18 cellular contexts compared by ENCODE assay signal in the genomic region with DNA sequence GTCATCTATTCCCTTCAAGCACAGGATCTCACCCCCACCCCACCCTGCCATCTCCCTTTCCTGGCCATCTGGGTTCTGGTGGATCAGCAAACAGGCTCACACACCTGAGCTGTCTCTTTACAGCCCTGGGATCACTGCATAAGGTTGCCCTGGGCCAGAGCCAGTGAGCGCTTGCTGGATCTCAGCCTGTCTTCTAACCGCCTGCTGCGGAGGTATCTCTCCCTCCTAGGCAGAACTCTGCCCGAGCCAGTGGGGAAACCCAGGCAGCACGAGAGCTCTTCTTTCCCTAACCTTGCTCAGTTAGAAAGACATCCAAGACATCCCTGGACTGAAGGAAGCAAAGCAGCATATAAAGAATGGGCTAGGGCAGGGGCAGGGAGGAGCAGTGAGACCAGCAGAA. TPM values are rescaled to one million over a fixed set of nuclear protein-coding genes. Genes with fewer than 3 reads are reported as not detected.
A peak's percentile ranks its signal among the peaks of the same experiment; 100 is the strongest.
DNase-seq lines count a peak whose midpoint lies in the region; ATAC-seq and TF ChIP-seq lines count a peak whose summit lies in the region.
"Had no signal": no experiment of that assay in that cellular context is flagged by ENCODE, and none has a peak within 500 bp of the region (broad histone marks: within the 10 kb centered on the region; RNA-seq: fewer than 3 reads in every experiment).

No MANE protein-coding gene starts in this region.

- H3K27ac ChIP-seq in GM23338 (ENCODE audit: low read depth), result peak overlapping the region; percentile 66; the same call in 1 of the 2 replicates
- H3K27ac ChIP-seq in PC-3 (ENCODE audit: low read length), result peak overlapping the region; percentile 32
- H3K27ac ChIP-seq in epithelial cell of prostate, result peak overlapping the region; percentile 7
- H3K27ac ChIP-seq in OCI-LY7 (ENCODE audit: low read depth, low read length, poor library complexity, severe bottlenecking), result no peak overlapping the region
- H3K27ac ChIP-seq: KMS-11, PC-9 had no signal

- no peak for ATAC-seq in GM23338
- no peak for ATAC-seq in PC-3
- ATAC-seq in HG03280 (IDR thresholded peaks at IDR 0.05; ENCODE audit: unreplicated experiment), result no peak
- ATAC-seq in HG03175 (IDR thresholded peaks at IDR 0.05; ENCODE audit: unreplicated experiment), result no peak

- H3K4me2 ChIP-seq in GM23338, result no peak overlapping the region
- H3K4me2 ChIP-seq in PC-3 (ENCODE audit: low read length), result peak overlapping the region; percentile 31; the same call in 1 of the 2 replicates
- no peak overlapping the region for H3K4me2 ChIP-seq in OCI-LY7 (ENCODE audit: low read length)
- H3K4me2 ChIP-seq: KMS-11, PC-9 had no signal

- no peak overlapping the region for H3K9ac ChIP-seq in PC-3 (ENCODE audit: low read length)
- H3K9ac ChIP-seq: KMS-11 had no signal

- no peak overlapping the region for H3K4me3 ChIP-seq in GM23338
- H3K4me3 ChIP-seq in PC-3 (ENCODE audit: low read length), result no peak overlapping the region
- no peak overlapping the region for H3K4me3 ChIP-seq in OCI-LY7 (ENCODE audit: low read depth, low read length, poor library complexity, severe bottlenecking)
- H3K4me3 ChIP-seq: PC-9 had no signal

- no peak overlapping the region for H3K27ac Mint-ChIP-seq in GM23338

- H3K9me3 ChIP-seq in PC-3 (ENCODE audit: low read length) (no peaks in the 10 kb centered on the region), OCI-LY7 (ENCODE audit: low read length) (no peaks in the 10 kb centered on the region)
- H3K9me3 ChIP-seq: BE2C had no signal

- H4K20me1 ChIP-seq in GM23338 (replicated peaks; ENCODE audit: insufficient read depth) (peaks cover 10% of the 10 kb centered on the region), PC-3 (ENCODE audit: low read length) (peaks cover 44% of the 10 kb centered on the region), OCI-LY7 (ENCODE audit: insufficient read depth, low read length) (no peaks in the 10 kb centered on the region)

- POLR2A ChIA-PET in PC-3 (lab: Charles Lee; ENCODE audit: unreplicated experiment), result no interaction called here
- POLR2A ChIA-PET in OCI-LY7 (lab: Charles Lee), result interaction anchor here (0.6 to 1.4 kb wide), 2 partner anchors 21 to 147 kb away, joined by 3 to 12 read pairs; a partner anchor contains a TSS

- H3K9me3 Mint-ChIP-seq in GM23338, result no peaks in the 10 kb centered on the region
- H3K9me3 Mint-ChIP-seq: H9 had no signal

- H3K4me1 Mint-ChIP-seq in GM23338, result peaks cover 42% of the 10 kb centered on the region

- H3K27me3 Mint-ChIP-seq in GM23338 (ENCODE audit: insufficient read depth, low read depth, poor library complexity), result peaks cover 24% of the 10 kb centered on the region

- CTCF ChIA-PET in PC-3 (lab: Charles Lee), result no interaction called here
- CTCF ChIA-PET in OCI-LY7 (lab: Charles Lee; ENCODE audit: unreplicated experiment), result interaction anchor here (0.6 kb wide), 1 partner anchor 316 kb away, joined by 3 read pairs; no protein-coding TSS in a partner anchor

- no peak overlapping the region for H2AFZ ChIP-seq in GM23338
- H2AFZ ChIP-seq in PC-3 (ENCODE audit: low read length), result no peak overlapping the region
- H2AFZ ChIP-seq in OCI-LY7 (ENCODE audit: low read length), result no peak overlapping the region
- H2AFZ ChIP-seq: PC-9 had no signal

- H3K4me1 ChIP-seq in GM23338 (ENCODE audit: insufficient read depth) (peaks cover 23% of the 10 kb centered on the region), PC-3 (ENCODE audit: insufficient read depth, low read length) (peaks cover 37% of the 10 kb centered on the region), OCI-LY7 (ENCODE audit: insufficient read depth, low read length, poor library complexity, severe bottlenecking) (no peaks in the 10 kb centered on the region)
- H3K4me1 ChIP-seq: BE2C had no signal

- H3F3A ChIP-seq in GM23338 (replicated peaks; ENCODE audit: low read depth) (peaks cover 70% of the 10 kb centered on the region), PC-3 (ENCODE audit: low read length, unreplicated experiment) (peaks cover 7% of the 10 kb centered on the region)

- peaks cover 47% of the 10 kb centered on the region for H3K79me2 ChIP-seq in GM23338 (replicated peaks; ENCODE audit: insufficient read depth)
- peaks cover 47% of the 10 kb centered on the region for H3K79me2 ChIP-seq in PC-3 (ENCODE audit: low read length)
- H3K79me2 ChIP-seq in OCI-LY7 (ENCODE audit: insufficient read depth, low read depth, low read length), result no peaks in the 10 kb centered on the region

- DNase-seq in GM23338 (ENCODE audit: low spot score) (no peak), PC-3 (no peak), epithelial cell of prostate (ENCODE audit: low read depth, low spot score) (no peak), posterior vena cava (ENCODE audit: low spot score) (peak; percentile 61), OCI-LY7 (ENCODE audit: low spot score) (no peak)
- DNase-seq: BE2C, DMS53, H9, IMR-90, MV-4-11, NCI-H1105 treated with DMSO at 0.1 percent for 48 hours, NCI-H2029 treated with DMSO at 0.1 percent for 48 hours, NCI-H446, NCI-H526, PC-9 had no signal

- no peaks in the 10 kb centered on the region for H3K27me3 ChIP-seq in GM23338 (ENCODE audit: insufficient read depth)
- no peaks in the 10 kb centered on the region for H3K27me3 ChIP-seq in PC-3 (ENCODE audit: low read length)

- peaks cover 87% of the 10 kb centered on the region for H3K36me3 Mint-ChIP-seq in GM23338 (ENCODE audit: low read depth)

- H3K9me2 ChIP-seq in GM23338 (ENCODE audit: insufficient read depth), result no peaks in the 10 kb centered on the region
- no peaks in the 10 kb centered on the region for H3K9me2 ChIP-seq in PC-3 (replicated peaks; ENCODE audit: low read length)
- no peaks in the 10 kb centered on the region for H3K9me2 ChIP-seq in OCI-LY7 (ENCODE audit: insufficient read depth, low read length)

- H3K36me3 ChIP-seq in GM23338 (ENCODE audit: insufficient read depth) (peaks cover 61% of the 10 kb centered on the region), PC-3 (ENCODE audit: low read depth, low read length) (peaks cover 67% of the 10 kb centered on the region), OCI-LY7 (ENCODE audit: insufficient read depth, low read length) (peaks cover 20% of the 10 kb centered on the region)

- TF ChIP-seq CTCF in GM23338 (conservative IDR thresholded peaks at IDR 0.05; ENCODE audit: low read depth in 2 of 2) (no peak), PC-3 (conservative IDR thresholded peaks at IDR 0.05; ENCODE audit: low read depth, low read length) (no peak), OCI-LY7 (conservative IDR thresholded peaks at IDR 0.05; ENCODE audit: low read length) (no peak)

- intact Hi-C loops in PC-3 (cut with micrococcal nuclease), result no loop called here
- intact Hi-C loops in posterior vena cava (cut with DNase I), result loop anchor here (5.0 to 10.0 kb wide), 3 partner anchors 207 to 260 kb away; no protein-coding TSS in a partner anchor
- intact Hi-C loops in OCI-LY7 (cut with micrococcal nuclease; ENCODE audit: unreplicated experiment), result no loop called here

- BruUV-seq in PC-3 (replicated peaks; lab: Mats Ljungman, UMichigan) (no TSS peak), OCI-LY7 (replicated peaks; lab: Mats Ljungman, UMichigan) (no TSS peak)

- H3K4me3 Mint-ChIP-seq in GM23338, result no peak overlapping the region
- H3K4me3 Mint-ChIP-seq: H9 had no signal

TF ChIP-seq in GM23338, 12 proteins besides CTCF, POLR2A, EP300 and RAD21:
- TF ChIP-seq EZH2 (IDR thresholded peaks at IDR 0.05; ENCODE audit: low read depth, unreplicated experiment) (no peak), POLR2AphosphoS5 (IDR thresholded peaks at IDR 0.05; ENCODE audit: low read depth) (0 out of 2 replicates have a peak, but pooled peaks have one; percentile 1)

RNA-seq across cellular contexts. Expression of a gene that starts 6.4 kb away (rescaled TPM):
- 54.9 and 56.7 TPM in 2 replicates for total RNA-seq in GM23338 (2014; rRNA removed; shearing (Covaris generic))
- polyA plus RNA-seq in GM23338 (2016; fragmentation: Nextera tagmentation; extraction: Ambion mirVana), result 7.3 TPM in 2 replicates
- total RNA-seq in PC-3 (2014; rRNA removed), result 92.5 and 153 TPM in 2 replicates
- total RNA-seq in posterior vena cava, result 1 to 10 TPM in 1 of 2 donors, under 1 TPM in 1; 0.88 to 1.3 TPM
- total RNA-seq in OCI-LY7 (2014; rRNA removed; shearing (Covaris generic)), result 0.09 TPM in 1 of 2 replicates, not detected in the other
- total RNA-seq in OCI-LY7 (2022), result 0.29 and 0.31 TPM in 2 replicates

RNA-seq across cellular contexts. Expression of a gene that starts 20.6 kb away (rescaled TPM):
- 147 and 155 TPM in 2 replicates for total RNA-seq in GM23338 (2014; rRNA removed; shearing (Covaris generic))
- 24.4 and 25.5 TPM in 2 replicates for polyA plus RNA-seq in GM23338 (2016; fragmentation: Nextera tagmentation; extraction: Ambion mirVana)
- total RNA-seq in PC-3 (2014; rRNA removed) (45.9 and 54.7 TPM in 2 replicates), posterior vena cava (10 to 100 TPM; 55.0 to 67.0 TPM), OCI-LY7 (2022) (131 and 151 TPM in 2 replicates)
- total RNA-seq in OCI-LY7 (2014; rRNA removed; shearing (Covaris generic)), result 54.4 and 58.8 TPM in 2 replicates

RNA-seq across cellular contexts. Expression of a gene that starts 20.6 kb away (rescaled TPM):
- total RNA-seq in GM23338 (2014; rRNA removed; shearing (Covaris generic)), result 66.6 and 76.7 TPM in 2 replicates
- 63.2 TPM in 2 replicates for polyA plus RNA-seq in GM23338 (2016; fragmentation: Nextera tagmentation; extraction: Ambion mirVana)
- 26.4 and 26.9 TPM in 2 replicates for total RNA-seq in PC-3 (2014; rRNA removed)
- total RNA-seq in posterior vena cava, result 10 to 100 TPM; 32.8 to 36.9 TPM
- 21.1 and 24.9 TPM in 2 replicates for total RNA-seq in OCI-LY7 (2014; rRNA removed; shearing (Covaris generic))
- 61.9 and 67.3 TPM in 2 replicates for total RNA-seq in OCI-LY7 (2022)

Comparison
In these comparisons a context has a peak if more than half of its experiments do, and no peak if none do; other contexts are left out.
1. RNA of a gene that starts 6.4 kb away (total RNA-seq): 92.5 to 153 TPM in PC-3 and 54.9 to 56.7 TPM in GM23338; 0.88 to 1.3 TPM in posterior vena cava and 0.09 to 0.31 TPM in OCI-LY7; every median in the first group is over 10 times any median in the second.
2. intact Hi-C loops: an anchor here in posterior vena cava (5.0 to 10.0 kb wide); none called in PC-3 and OCI-LY7.